ENCODE assay signal across 15 cellular contexts in genomic region chr6:159680104-159680503, GRCh38. TPM values are rescaled to one million over a fixed set of nuclear protein-coding genes. Genes with fewer than 3 reads are reported as not detected.
DNase-seq lines count a peak whose midpoint lies in the region; ATAC-seq and TF ChIP-seq lines count a peak whose summit lies in the region.
"Had no signal": no experiment of that assay in that cellular context is flagged by ENCODE, and none has a peak within 500 bp of the region (broad histone marks: within the 10 kb centered on the region; RNA-seq: fewer than 3 reads in every experiment).

No MANE protein-coding gene starts in this region.

- WGBS in mesenchymal stem cell: 23% methylated on average over 2 of the region's 3 CpGs

- no peaks in the 10 kb centered on the region; the same call in 1 of the 2 replicates for H4K20me1 ChIP-seq in GM23338 (replicated peaks; ENCODE audit: insufficient read depth)

- no peak overlapping the region for H4K91ac ChIP-seq in mesenchymal stem cell (ENCODE audit: low read length)

- ATAC-seq in GM23338: no peak

- H3K4me3 Mint-ChIP-seq in GM23338: no peak overlapping the region
- H3K4me3 Mint-ChIP-seq in T-helper 2 cell treated with Interferon-gamma antibody and Interleukin-4, amounts not matched to agents 5 μg/mL and 100 μg/mL, for 36 hours: no peak overlapping the region

- H3K79me2 ChIP-seq in GM23338 (replicated peaks; ENCODE audit: insufficient read depth): peaks cover 7% of the 10 kb centered on the region

- no peaks in the 10 kb centered on the region for H3K9me3 ChIP-seq in cardiac muscle cell (ENCODE audit: low read depth)
- no peaks in the 10 kb centered on the region for H3K9me3 ChIP-seq in adipocyte (ENCODE audit: control insufficient read depth, low read length)
- no peaks in the 10 kb centered on the region for H3K9me3 ChIP-seq in mesenchymal stem cell (ENCODE audit: control insufficient read depth, low read length)
- H3K9me3 ChIP-seq: pancreas, testis had no signal

- peaks cover 18% of the 10 kb centered on the region for H3K79me1 ChIP-seq in mesenchymal stem cell (replicated peaks; ENCODE audit: low read length, poor library complexity, severe bottlenecking)

- H3K27ac ChIP-seq in cardiac muscle cell (peak overlapping the region; percentile 40), mesenchymal stem cell (ENCODE audit: low read length, poor library complexity, severe bottlenecking) (peak overlapping the region; percentile 68), GM23338 (ENCODE audit: low read depth) (no peak overlapping the region)
- H3K27ac ChIP-seq: SJCRH30, testis had no signal

- H2BK12ac ChIP-seq in mesenchymal stem cell (ENCODE audit: low read length in 2 of 2): no peak overlapping the region

- H2BK120ac ChIP-seq in mesenchymal stem cell (ENCODE audit: low read depth, low read length): no peak overlapping the region

- H2AK5ac ChIP-seq in mesenchymal stem cell (ENCODE audit: low read length, severe bottlenecking): no peak overlapping the region

- no peak overlapping the region for H2BK5ac ChIP-seq in mesenchymal stem cell (ENCODE audit: low read depth, low read length, poor library complexity, severe bottlenecking)

- intact Hi-C loops in cardiac septum (cut with DNase I): no loop called here

- H3K9me3 Mint-ChIP-seq in GM23338: peaks cover 3% of the 10 kb centered on the region; the same call in 1 of the 3 replicates
- peaks cover 4% of the 10 kb centered on the region for H3K9me3 Mint-ChIP-seq in T-helper 2 cell treated with Interferon-gamma antibody and Interleukin-4, amounts not matched to agents 5 μg/mL and 100 μg/mL, for 36 hours

- no peak for DNase-seq in cardiac muscle cell (ENCODE audit: low read depth in 1 of 2, low spot score in 1 of 2)
- DNase-seq in cardiac septum (ENCODE audit: low spot score): no peak
- DNase-seq in adipocyte (ENCODE audit: low read depth): peak; percentile 15
- peak; percentile 75 for DNase-seq in mesenchymal stem cell
- DNase-seq in GM23338 (ENCODE audit: low spot score): no peak
- DNase-seq in amygdala (lab: John Stamatoyannopoulos, UW): no peak
- DNase-seq in T-helper 2 cell treated with Interferon-gamma antibody and Interleukin-4, amounts not matched to agents 5 μg/mL and 100 μg/mL, for 36 hours (ENCODE audit: low spot score): no peak
- no peak for DNase-seq in LoVo (ENCODE audit: low spot score)
- DNase-seq: DMS79 treated with DMSO at 0.1 percent for 48 hours; NCI-H1105; NCI-H2227 treated with DMSO at 0.1 percent for 48 hours; pancreas; SJCRH30; stimulated activated CD4-positive, alpha-beta T cell treated with anti-CD3 and anti-CD28 coated beads, Interleukin-12 subunit alpha, Interleukin-12 subunit beta, amount 100 ng/mL, for 4 hours; testis had no signal

- no peak overlapping the region for H3K4ac ChIP-seq in mesenchymal stem cell (ENCODE audit: low read depth in 1 of 2, low read length in 2 of 2)

- no peak overlapping the region for H2AFZ ChIP-seq in mesenchymal stem cell (ENCODE audit: low read depth, low read length)
- H2AFZ ChIP-seq in GM23338: no peak overlapping the region

- H3K23ac ChIP-seq in mesenchymal stem cell (ENCODE audit: low read length in 2 of 2): no peak overlapping the region

- H3K36me3 ChIP-seq in cardiac muscle cell: peaks cover 39% of the 10 kb centered on the region
- H3K36me3 ChIP-seq in adipocyte (ENCODE audit: control insufficient read depth, insufficient read depth, low read length, severe bottlenecking): peaks cover 80% of the 10 kb centered on the region
- peaks cover 18 to 82% of the 10 kb centered on the region in 2 experiments for H3K36me3 ChIP-seq in mesenchymal stem cell (ENCODE audit: control insufficient read depth in 1 of 2, insufficient read depth in 2 of 2, low read depth in 1 of 2, low read length in 2 of 2)
- peaks cover 15% of the 10 kb centered on the region; the same call in 1 of the 2 replicates for H3K36me3 ChIP-seq in GM23338 (ENCODE audit: insufficient read depth)

- peaks cover 29% of the 10 kb centered on the region; the same call in 2 of the 3 replicates for H3K36me3 Mint-ChIP-seq in GM23338 (ENCODE audit: low read depth)
- peaks cover 45% of the 10 kb centered on the region for H3K36me3 Mint-ChIP-seq in T-helper 2 cell treated with Interferon-gamma antibody and Interleukin-4, amounts not matched to agents 5 μg/mL and 100 μg/mL, for 36 hours (ENCODE audit: low read depth)

- H3K4me1 ChIP-seq in cardiac muscle cell (ENCODE audit: low read depth) (no peaks in the 10 kb centered on the region), adipocyte (ENCODE audit: control insufficient read depth, insufficient read depth, low read length) (peaks cover 43% of the 10 kb centered on the region), mesenchymal stem cell (ENCODE audit: control insufficient read depth, insufficient read depth, low read depth, low read length) (peaks cover 1% of the 10 kb centered on the region), GM23338 (ENCODE audit: insufficient read depth) (no peaks in the 10 kb centered on the region)
- H3K4me1 ChIP-seq: SJCRH30, testis had no signal

- peak overlapping the region; percentile 23 for H3K9ac ChIP-seq in adipocyte (ENCODE audit: low read length)
- peak overlapping the region; percentile 58 for H3K9ac ChIP-seq in mesenchymal stem cell (ENCODE audit: low read length)

- H2BK15ac ChIP-seq in mesenchymal stem cell (ENCODE audit: low read depth, poor library complexity, severe bottlenecking): no peak overlapping the region

- H3K4me3 ChIP-seq in cardiac muscle cell (no peak overlapping the region), adipocyte (ENCODE audit: low read length) (peak overlapping the region; percentile 10), mesenchymal stem cell (ENCODE audit: insufficient read depth in 1 of 2, low read depth in 1 of 2, low read length in 2 of 2) (no peak overlapping the region), GM23338 (no peak overlapping the region)
- H3K4me3 ChIP-seq: pancreas, SJCRH30, testis had no signal

- H4K8ac ChIP-seq in mesenchymal stem cell (ENCODE audit: low read length): no peak overlapping the region

- H3K27me3 Mint-ChIP-seq in GM23338 (ENCODE audit: insufficient read depth, low read depth, poor library complexity): peaks cover 2% of the 10 kb centered on the region
- H3K27me3 Mint-ChIP-seq in T-helper 2 cell treated with Interferon-gamma antibody and Interleukin-4, amounts not matched to agents 5 μg/mL and 100 μg/mL, for 36 hours (ENCODE audit: low read depth): no peaks in the 10 kb centered on the region

- no peak overlapping the region for H3K27ac Mint-ChIP-seq in GM23338
- no peak overlapping the region for H3K27ac Mint-ChIP-seq in T-helper 2 cell treated with Interferon-gamma antibody and Interleukin-4, amounts not matched to agents 5 μg/mL and 100 μg/mL, for 36 hours

- H3K14ac ChIP-seq in mesenchymal stem cell (ENCODE audit: low read length in 2 of 2): no peak overlapping the region

- no peaks in the 10 kb centered on the region for H3K4me1 Mint-ChIP-seq in GM23338
- H3K4me1 Mint-ChIP-seq in T-helper 2 cell treated with Interferon-gamma antibody and Interleukin-4, amounts not matched to agents 5 μg/mL and 100 μg/mL, for 36 hours (ENCODE audit: low read depth): peaks cover 17% of the 10 kb centered on the region

- H3K18ac ChIP-seq in mesenchymal stem cell (ENCODE audit: low read depth in 1 of 2, low read length in 2 of 2): no peak overlapping the region

- H3K27me3 ChIP-seq in cardiac muscle cell: no peaks in the 10 kb centered on the region
- H3K27me3 ChIP-seq in adipocyte (replicated peaks; ENCODE audit: control insufficient read depth, insufficient read depth, low read length): no peaks in the 10 kb centered on the region
- H3K27me3 ChIP-seq in mesenchymal stem cell (ENCODE audit: control insufficient read depth in 1 of 2, insufficient read depth in 1 of 2, low read length in 2 of 2): no peaks in the 10 kb centered on the region
- H3K27me3 ChIP-seq in GM23338 (ENCODE audit: insufficient read depth): no peaks in the 10 kb centered on the region
- H3K27me3 ChIP-seq: pancreas, SJCRH30, testis had no signal

- no peaks in the 10 kb centered on the region for H3F3A ChIP-seq in GM23338 (replicated peaks; ENCODE audit: low read depth)

- TF ChIP-seq CTCF in cardiac muscle cell (IDR thresholded peaks at IDR 0.05; ENCODE audit: low read depth, low read length): no peak
- TF ChIP-seq CTCF in GM23338 (conservative IDR thresholded peaks at IDR 0.05; ENCODE audit: low read depth in 2 of 2): no peak

- no peaks in the 10 kb centered on the region for H3K9me2 ChIP-seq in GM23338 (ENCODE audit: insufficient read depth)

- H3K4me2 ChIP-seq in mesenchymal stem cell (ENCODE audit: low read length, poor library complexity, severe bottlenecking) (no peak overlapping the region), GM23338 (no peak overlapping the region)

TF ChIP-seq in GM23338, 12 proteins besides CTCF, POLR2A, EP300 and RAD21 (continues in another document):
- TF ChIP-seq ETS1 (IDR thresholded peaks at IDR 0.05) (no peak), EZH2 (IDR thresholded peaks at IDR 0.05; ENCODE audit: low read depth, unreplicated experiment) (no peak), NANOG (IDR thresholded peaks at IDR 0.05; ENCODE audit: borderline replicate concordance) (no peak), JUNB (IDR thresholded peaks at IDR 0.05; ENCODE audit: unreplicated experiment) (no peak)

RNA-seq across cellular contexts. Expression of gene SOD2, which starts 12.9 kb away (rescaled TPM):
- total RNA-seq in cardiac muscle cell (172 and 176 TPM in 2 replicates), cardiac septum (666 TPM)
- polyA plus RNA-seq in cardiac muscle cell (156 and 171 TPM in 2 replicates), GM23338 (2016; fragmentation: Nextera tagmentation; extraction: Ambion mirVana) (40.2 and 44.1 TPM in 2 replicates)
- 86.6 TPM for polyA plus RNA-seq in mesenchymal stem cell (2013, experiment 1 of 2)
- 89.2 TPM for polyA plus RNA-seq in mesenchymal stem cell (2013, experiment 2 of 2)
- 73.0 and 97.0 TPM in 2 replicates for total RNA-seq in GM23338 (2014; rRNA removed; shearing (Covaris generic))

RNA-seq across cellular contexts. Expression of gene WTAP, which starts 47.2 kb away (rescaled TPM):
- total RNA-seq in cardiac muscle cell: 56.9 and 64.2 TPM in 2 replicates
- 68.0 and 70.9 TPM in 2 replicates for polyA plus RNA-seq in cardiac muscle cell
- 49.4 TPM for total RNA-seq in cardiac septum
- polyA plus RNA-seq in mesenchymal stem cell (2013, experiment 1 of 2): 66.5 TPM
- polyA plus RNA-seq in mesenchymal stem cell (2013, experiment 2 of 2): 69.2 TPM
- total RNA-seq in GM23338 (2014; rRNA removed; shearing (Covaris generic)): 108 and 110 TPM in 2 replicates
- polyA plus RNA-seq in GM23338 (2016; fragmentation: Nextera tagmentation; extraction: Ambion mirVana): 107 and 121 TPM in 2 replicates

Comparison
In these comparisons a context has a peak if more than half of its experiments do, and no peak if none do; other contexts are left out.
1. DNase-seq: peak in adipocyte (single experiment) and mesenchymal stem cell (single experiment); none in cardiac muscle cell (0 of 2), cardiac septum (single experiment), GM23338 (single experiment), amygdala (0 of 56), T-helper 2 cell treated with Interferon-gamma antibody and Interleukin-4, amounts not matched to agents 5 μg/mL and 100 μg/mL, for 36 hours (single experiment) and LoVo (single experiment).